ENCODE assay signal across 9 cellular contexts in genomic region chr7:65459438-65459837, GRCh38.
"Had no signal": no experiment of that assay in that cellular context is flagged by ENCODE, and none has a peak within 500 bp of the region (broad histone marks: within the 10 kb centered on the region; RNA-seq: fewer than 3 reads in every experiment).

No MANE protein-coding gene starts in this region.

- H3K4me2 ChIP-seq: GM23338 had no signal

- FAIRE-seq: H1, H54, HepG2 had no signal

- H3K4me3 ChIP-seq: GM23338 had no signal

- H3K27me3 Mint-ChIP-seq: IgD-negative memory B cell had no signal

- H3K36me3 Mint-ChIP-seq: IgD-negative memory B cell had no signal

- H2AFZ ChIP-seq: GM23338 had no signal

- ATAC-seq: GM23338, HepG2 had no signal

- H3K4me3 Mint-ChIP-seq: GM23338, H9, HFFc6, IgD-negative memory B cell had no signal

- H3K27ac Mint-ChIP-seq: GM23338, H9, HFFc6, IgD-negative memory B cell had no signal

- H3K27ac ChIP-seq: HL-60 had no signal

- H3K9me3 Mint-ChIP-seq: GM23338, HFFc6 had no signal

- H3K4me1 Mint-ChIP-seq: GM23338, H9 had no signal

- DNase-seq: H9, HCEC 1CT, HFFc6 had no signal
